In the genomic region with DNA sequence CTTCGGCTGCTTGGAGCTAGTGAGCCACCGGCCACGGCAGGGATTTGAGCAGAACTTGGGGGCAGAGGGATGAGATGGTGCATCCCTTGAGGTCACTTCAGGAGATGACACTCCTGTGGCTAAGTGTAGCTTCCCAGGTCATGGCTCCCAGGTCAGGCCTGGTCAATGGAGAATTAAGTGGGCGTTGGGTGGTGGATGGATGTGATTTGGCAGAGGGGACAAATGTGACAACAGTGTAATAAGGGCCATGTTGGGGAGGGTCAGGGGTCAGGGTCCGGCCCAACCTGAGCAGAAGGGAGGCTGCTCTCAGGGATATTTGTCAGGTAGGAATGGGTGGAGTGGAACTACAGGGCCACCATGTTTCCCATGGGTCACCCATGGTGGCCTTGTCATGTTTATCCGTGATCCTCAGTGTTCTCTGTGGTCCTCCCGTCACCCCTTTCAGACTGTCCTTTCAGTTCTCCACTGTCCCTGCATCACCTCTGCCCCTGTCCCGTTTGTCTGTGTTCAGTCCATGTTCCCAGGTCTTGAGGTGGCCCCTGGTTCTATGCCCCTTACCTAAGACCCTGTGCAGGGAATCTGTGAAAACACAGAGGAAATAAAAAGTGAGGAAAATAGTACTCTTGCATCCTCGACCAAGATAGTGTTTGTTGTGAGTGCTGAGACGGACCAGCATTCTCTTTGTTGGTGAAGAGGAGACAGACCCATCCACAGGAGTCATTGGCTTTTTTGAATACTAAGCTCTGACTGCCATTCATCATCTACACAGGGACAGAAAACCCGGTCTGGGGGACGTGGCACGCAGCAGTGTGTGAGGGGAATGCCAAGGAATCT, we compare ENCODE assay signal across 10 cellular contexts. TPM values are rescaled to one million over a fixed set of nuclear protein-coding genes. Genes with fewer than 3 reads are reported as not detected.
DNase-seq lines count a peak whose midpoint lies in the region; ATAC-seq and TF ChIP-seq lines count a peak whose summit lies in the region.
"Had no signal": no experiment of that assay in that cellular context is flagged by ENCODE, and none has a peak within 500 bp of the region (broad histone marks: within the 10 kb centered on the region; RNA-seq: fewer than 3 reads in every experiment).

No MANE protein-coding gene starts in this region.

- no peaks in the 10 kb centered on the region; the same call in 1 of the 2 replicates for H3K36me3 ChIP-seq in Karpas-422 (ENCODE audit: insufficient read depth, low read length)

- H3K4me3 Mint-ChIP-seq in dendritic cell treated with granulocyte-macrophage colony-stimulating factor and Interleukin-4, amounts not matched to agents 40 ng/mL and 50 ng/mL, for 4 days: peak overlapping the region; percentile 98
- H3K4me3 Mint-ChIP-seq in naive thymus-derived CD8-positive, alpha-beta T cell: peak overlapping the region; percentile 89 to 96 (median 92)

- H3K36me3 Mint-ChIP-seq in dendritic cell treated with granulocyte-macrophage colony-stimulating factor and Interleukin-4, amounts not matched to agents 40 ng/mL and 50 ng/mL, for 4 days (ENCODE audit: low read depth): peaks cover 37% of the 10 kb centered on the region
- no peaks in the 10 kb centered on the region for H3K36me3 Mint-ChIP-seq in naive thymus-derived CD8-positive, alpha-beta T cell

- no peaks in the 10 kb centered on the region for H3K27me3 ChIP-seq in Karpas-422 (ENCODE audit: low read length)

- H3K9ac ChIP-seq in Karpas-422 (ENCODE audit: low read length): peak overlapping the region; percentile 100

- intact Hi-C loops in dendritic cell treated with granulocyte-macrophage colony-stimulating factor and Interleukin-4, amounts not matched to agents 40 ng/mL and 50 ng/mL, for 4 days (cut with micrococcal nuclease): no loop called here

- no peaks in the 10 kb centered on the region for H3K9me3 ChIP-seq in Karpas-422 (ENCODE audit: low read length)

- ATAC-seq in naive thymus-derived CD8-positive, alpha-beta T cell: no peak
- no peak for ATAC-seq in HG02884 (IDR thresholded peaks at IDR 0.05; ENCODE audit: unreplicated experiment)

- H3K4me3 ChIP-seq in AG10803 (ENCODE audit: low read length): peak overlapping the region; percentile 91
- peak overlapping the region; percentile 95 for H3K4me3 ChIP-seq in Karpas-422 (ENCODE audit: low read length)

- peak overlapping the region; percentile 95 for H3K4me2 ChIP-seq in Karpas-422 (ENCODE audit: low read depth, low read length, poor library complexity, severe bottlenecking)

- POLR2A ChIA-PET in naive thymus-derived CD8-positive, alpha-beta T cell (lab: Charles Lee): no interaction called here

- no peaks in the 10 kb centered on the region for H3K9me2 ChIP-seq in Karpas-422 (replicated peaks; ENCODE audit: insufficient read depth, low read length)

- H3K4me1 ChIP-seq in Karpas-422 (ENCODE audit: low read length): peaks cover 57% of the 10 kb centered on the region

- H3K4me1 Mint-ChIP-seq in dendritic cell treated with granulocyte-macrophage colony-stimulating factor and Interleukin-4, amounts not matched to agents 40 ng/mL and 50 ng/mL, for 4 days (ENCODE audit: low read depth): peaks cover 81% of the 10 kb centered on the region
- H3K4me1 Mint-ChIP-seq in naive thymus-derived CD8-positive, alpha-beta T cell: peaks cover 20 to 50% (median 49%) of the 10 kb centered on the region in 4 donors

- no peaks in the 10 kb centered on the region for H3K9me3 Mint-ChIP-seq in dendritic cell treated with granulocyte-macrophage colony-stimulating factor and Interleukin-4, amounts not matched to agents 40 ng/mL and 50 ng/mL, for 4 days
- H3K9me3 Mint-ChIP-seq in naive thymus-derived CD8-positive, alpha-beta T cell: peaks cover 0 to 2% (median 0%) of the 10 kb centered on the region in 9 donors

- no peak for TF ChIP-seq CTCF in AG10803 (conservative IDR thresholded peaks at IDR 0.05; ENCODE audit: low read length)

- H3K27ac Mint-ChIP-seq in dendritic cell treated with granulocyte-macrophage colony-stimulating factor and Interleukin-4, amounts not matched to agents 40 ng/mL and 50 ng/mL, for 4 days: peak overlapping the region; percentile 93
- peak overlapping the region; percentile 80 to 98 (median 94) for H3K27ac Mint-ChIP-seq in naive thymus-derived CD8-positive, alpha-beta T cell

- no peak overlapping the region for H2AFZ ChIP-seq in Karpas-422 (ENCODE audit: low read length)

- DNase-seq in AG10803 (ENCODE audit: low read depth) (no peak), Karpas-422 (peak; percentile 48), activated gamma-delta T cell (lab: John Stamatoyannopoulos, UW) (no peak), DMS114 treated with DMSO at 0.1 percent for 48 hours (lab: John Stamatoyannopoulos, UW; ENCODE audit: unreplicated experiment) (no peak), GM19240 (ENCODE audit: insufficient read length, low spot score) (no peak)
- DNase-seq in naive thymus-derived CD8-positive, alpha-beta T cell: no peak

- H3K79me2 ChIP-seq in Karpas-422 (ENCODE audit: low read length): peaks cover 56% of the 10 kb centered on the region

- peak overlapping the region; percentile 97 for H3K27ac ChIP-seq in Karpas-422 (ENCODE audit: low read length)

- peaks cover 35% of the 10 kb centered on the region for H3K27me3 Mint-ChIP-seq in dendritic cell treated with granulocyte-macrophage colony-stimulating factor and Interleukin-4, amounts not matched to agents 40 ng/mL and 50 ng/mL, for 4 days
- peaks cover 13 to 33% (median 22%) of the 10 kb centered on the region in 5 donors for H3K27me3 Mint-ChIP-seq in naive thymus-derived CD8-positive, alpha-beta T cell

- H4K20me1 ChIP-seq in Karpas-422 (ENCODE audit: insufficient read depth, low read depth, low read length): peaks cover 5% of the 10 kb centered on the region; the same call in 1 of the 2 replicates

RNA-seq across cellular contexts. Expression of a gene that starts 6.1 kb away (rescaled TPM):
- total RNA-seq in Karpas-422 (2014; rRNA removed; shearing (Covaris generic); ENCODE audit: low replicate concordance): 163 and 270 TPM in 2 replicates
- total RNA-seq in naive thymus-derived CD8-positive, alpha-beta T cell: 10 to 100 TPM; 32.1 to 36.3 TPM
- 10 to 100 TPM; 34.7 to 57.5 (median 41.7) TPM for polyA plus RNA-seq in naive thymus-derived CD8-positive, alpha-beta T cell

RNA-seq across cellular contexts. Expression of a gene that starts 22.3 kb away (rescaled TPM):
- total RNA-seq in Karpas-422 (2014; rRNA removed; shearing (Covaris generic); ENCODE audit: low replicate concordance): not detected in 2 replicates
- total RNA-seq in naive thymus-derived CD8-positive, alpha-beta T cell: not detected
- polyA plus RNA-seq in naive thymus-derived CD8-positive, alpha-beta T cell: not detected
- total RNA-seq: frontal cortex, NCI-H460 had no signal

RNA-seq across cellular contexts. Expression of a gene that starts 28.0 kb away (rescaled TPM):
- total RNA-seq in Karpas-422 (2014; rRNA removed; shearing (Covaris generic); ENCODE audit: low replicate concordance): 3.5 and 7.8 TPM in 2 replicates
- total RNA-seq in naive thymus-derived CD8-positive, alpha-beta T cell: 10 to 100 TPM; 20.1 to 20.7 TPM
- polyA plus RNA-seq in naive thymus-derived CD8-positive, alpha-beta T cell: 10 to 100 TPM in 1 of 3 donors, 1 to 10 TPM in 2; 4.5 to 11.2 (median 6.9) TPM

RNA-seq across cellular contexts. Expression of a gene that starts 41.3 kb away (rescaled TPM):
- total RNA-seq in Karpas-422 (2014; rRNA removed; shearing (Covaris generic); ENCODE audit: low replicate concordance): not detected in 2 replicates
- not detected for total RNA-seq in naive thymus-derived CD8-positive, alpha-beta T cell
- polyA plus RNA-seq in naive thymus-derived CD8-positive, alpha-beta T cell: not detected
- total RNA-seq: frontal cortex, NCI-H460 had no signal

RNA-seq across cellular contexts. Expression of a gene that starts 50.2 kb away (rescaled TPM):
- total RNA-seq in Karpas-422 (2014; rRNA removed; shearing (Covaris generic); ENCODE audit: low replicate concordance): 18.6 and 31.1 TPM in 2 replicates
- 10 to 100 TPM; 63.3 to 66.6 TPM for total RNA-seq in naive thymus-derived CD8-positive, alpha-beta T cell
- polyA plus RNA-seq in naive thymus-derived CD8-positive, alpha-beta T cell: 10 to 100 TPM; 29.5 to 61.8 (median 37.8) TPM
